ENCODE assay signal across 7 cellular contexts in genomic region chr13:43060806-43061205, GRCh38. TPM values are rescaled to one million over a fixed set of nuclear protein-coding genes. Genes with fewer than 3 reads are reported as not detected.
DNase-seq lines count a peak whose midpoint lies in the region; ATAC-seq and TF ChIP-seq lines count a peak whose summit lies in the region.
"Not testable (repeated sequence)": the region's sequence is repeated elsewhere in the genome, so short reads cannot be mapped to it uniquely, and the experiment has no call there.

No MANE protein-coding gene starts in this region.

- not testable (repeated sequence) for H3K9me3 Mint-ChIP-seq in activated T-helper 17 cell treated with anti-CD3 and anti-CD28 coated beads, Interleukin-2, amount 50 U/mL, for 72 hours; chondrocyte (ENCODE audit: low read depth); nephron; progenitor cell of endocrine pancreas (ENCODE audit: low read depth)

- not testable (repeated sequence) for ATAC-seq in T-helper 17 cell; activated T-helper 17 cell treated with anti-CD3 and anti-CD28 coated beads, Interleukin-2, amount 50 U/mL, for 72 hours (replicated peaks)

- not testable (repeated sequence) for H3K36me3 Mint-ChIP-seq in T-helper 17 cell (ENCODE audit: low read depth); chondrocyte (ENCODE audit: low read depth)
- peaks cover 21% of the 10 kb centered on the region for H3K36me3 Mint-ChIP-seq in activated T-helper 17 cell treated with anti-CD3 and anti-CD28 coated beads, Interleukin-2, amount 50 U/mL, for 72 hours (ENCODE audit: low read depth)
- H3K36me3 Mint-ChIP-seq in nephron (ENCODE audit: low read depth): peaks cover 44% of the 10 kb centered on the region
- peaks cover 28% of the 10 kb centered on the region for H3K36me3 Mint-ChIP-seq in progenitor cell of endocrine pancreas (ENCODE audit: insufficient read depth)

- not testable (repeated sequence) for H3K4me3 Mint-ChIP-seq in T-helper 17 cell; activated T-helper 17 cell treated with anti-CD3 and anti-CD28 coated beads, Interleukin-2, amount 50 U/mL, for 72 hours; chondrocyte (ENCODE audit: unreplicated experiment); nephron; progenitor cell of endocrine pancreas (ENCODE audit: low read depth)

- not testable (repeated sequence) for TF ChIP-seq CTCF in chondrocyte (IDR thresholded peaks at IDR 0.05); nephron (IDR thresholded peaks at IDR 0.05; ENCODE audit: unreplicated experiment in 3 of 3); progenitor cell of endocrine pancreas (IDR thresholded peaks at IDR 0.05; ENCODE audit: unreplicated experiment)

- peaks cover 37% of the 10 kb centered on the region for H3K4me1 Mint-ChIP-seq in T-helper 17 cell
- H3K4me1 Mint-ChIP-seq in activated T-helper 17 cell treated with anti-CD3 and anti-CD28 coated beads, Interleukin-2, amount 50 U/mL, for 72 hours: peaks cover 62% of the 10 kb centered on the region
- peaks cover 38% of the 10 kb centered on the region for H3K4me1 Mint-ChIP-seq in chondrocyte (ENCODE audit: low read depth)
- peaks cover 34% of the 10 kb centered on the region for H3K4me1 Mint-ChIP-seq in nephron
- peaks cover 38% of the 10 kb centered on the region for H3K4me1 Mint-ChIP-seq in progenitor cell of endocrine pancreas (ENCODE audit: low read depth)

- H3K27me3 Mint-ChIP-seq in T-helper 17 cell; activated T-helper 17 cell treated with anti-CD3 and anti-CD28 coated beads, Interleukin-2, amount 50 U/mL, for 72 hours; chondrocyte (ENCODE audit: low read depth); nephron (ENCODE audit: low read depth); progenitor cell of endocrine pancreas: not testable (repeated sequence)

- peak overlapping the region; percentile 37 for H3K27ac Mint-ChIP-seq in T-helper 17 cell
- peak overlapping the region; percentile 74 for H3K27ac Mint-ChIP-seq in activated T-helper 17 cell treated with anti-CD3 and anti-CD28 coated beads, Interleukin-2, amount 50 U/mL, for 72 hours
- H3K27ac Mint-ChIP-seq in chondrocyte (ENCODE audit: unreplicated experiment): peak overlapping the region; percentile 49
- H3K27ac Mint-ChIP-seq in nephron: peak overlapping the region; percentile 37 to 77 (median 68)
- peak overlapping the region; percentile 45 for H3K27ac Mint-ChIP-seq in progenitor cell of endocrine pancreas

- H3K9me3 ChIP-seq in T-helper 17 cell (ENCODE audit: control insufficient read depth, low read length, poor library complexity, severe bottlenecking): not testable (repeated sequence)

- DNase-seq in ELF-1 (ENCODE audit: low read depth, low spot score): peak; percentile 54
- DNase-seq in T-helper 17 cell; chondrocyte (ENCODE audit: low spot score); progenitor cell of endocrine pancreas (ENCODE audit: low spot score, unreplicated experiment): not testable (repeated sequence)
- peak; percentile 13 for DNase-seq in kidney tubule cell (ENCODE audit: low spot score)

RNA-seq across cellular contexts. Expression of gene DNAJC15, which starts 37.4 kb away (rescaled TPM):
- total RNA-seq in T-helper 17 cell (1 to 10 TPM; 6.4 to 8.1 TPM), chondrocyte (18.0 to 24.3 TPM (median 21.6 TPM) in 3 replicates), progenitor cell of endocrine pancreas (27.4 and 30.0 TPM in 2 replicates)
- total RNA-seq in activated T-helper 17 cell treated with anti-CD3 and anti-CD28 coated beads, Interleukin-2, amount 50 U/mL, for 72 hours: 10 to 100 TPM in 1 of 2 donors, 1 to 10 TPM in 1; 7.5 to 15.6 TPM
